Comparison of ENCODE assay signal across 8 cellular contexts in genomic region chr17:79024901-79025737, GRCh38. TPM values are rescaled to one million over a fixed set of nuclear protein-coding genes. Genes with fewer than 3 reads are reported as not detected.
A peak's percentile ranks its signal among the peaks of the same experiment; 100 is the strongest.
DNase-seq lines count a peak whose midpoint lies in the region; ATAC-seq and TF ChIP-seq lines count a peak whose summit lies in the region.

No MANE protein-coding gene starts in this region.

- H3K4me3 ChIP-seq in SK-N-MC (peak overlapping the region; percentile 81), trophoblast cell (ENCODE audit: low read depth, low read length) (no peak overlapping the region)

- H2AK5ac ChIP-seq in trophoblast cell (ENCODE audit: low read length): peak overlapping the region; percentile 17

- H3K9me3 ChIP-seq in SK-N-MC (ENCODE audit: low read depth, low read length): no peaks in the 10 kb centered on the region
- H3K9me3 ChIP-seq in trophoblast cell (ENCODE audit: insufficient read depth, low read depth, low read length): no peaks in the 10 kb centered on the region

- no peak overlapping the region for H3K27ac Mint-ChIP-seq in Calu3 (ENCODE audit: unreplicated experiment)

- peaks cover 13% of the 10 kb centered on the region for H3K27me3 ChIP-seq in trophoblast cell (ENCODE audit: insufficient read depth, low read length)

- no peak overlapping the region for H2BK5ac ChIP-seq in trophoblast cell (ENCODE audit: low read depth, low read length, poor library complexity)

- H3K9ac ChIP-seq in SK-N-MC (ENCODE audit: insufficient read length): no peak overlapping the region
- no peak overlapping the region for H3K9ac ChIP-seq in trophoblast cell (ENCODE audit: low read length)

- TF ChIP-seq CTCF in Calu3 (IDR thresholded peaks at IDR 0.05; ENCODE audit: unreplicated experiment): no peak

- H3K36me3 Mint-ChIP-seq in Calu3 (ENCODE audit: insufficient read depth, unreplicated experiment): peaks cover 25% of the 10 kb centered on the region

- H3K36me3 ChIP-seq in SK-N-MC (ENCODE audit: insufficient read depth, low read length) (no peaks in the 10 kb centered on the region), trophoblast cell (ENCODE audit: control insufficient read depth in 1 of 2, insufficient read depth in 2 of 2, low read length in 2 of 2) (no peaks in the 10 kb centered on the region)

- ATAC-seq in Right ventricle myocardium inferior: peak; percentile 53

- WGBS in trophoblast cell (ENCODE audit: extremely low coverage, insufficient coverage, insufficient read length): no CpG with 5 or more reads among the region's 31 CpGs

- no peak overlapping the region for H3K14ac ChIP-seq in trophoblast cell (ENCODE audit: low read length)

- H2BK120ac ChIP-seq in trophoblast cell (ENCODE audit: insufficient read depth, low read length, poor library complexity): no peak overlapping the region

- peaks cover 10% of the 10 kb centered on the region for H3K27me3 Mint-ChIP-seq in Calu3 (ENCODE audit: unreplicated experiment)

- no peak overlapping the region for H4K91ac ChIP-seq in trophoblast cell (ENCODE audit: low read depth, low read length)

- peak overlapping the region; percentile 9 for H3K18ac ChIP-seq in trophoblast cell (ENCODE audit: low read length)

- H3K4me1 ChIP-seq in trophoblast cell (ENCODE audit: control insufficient read depth in 1 of 2, insufficient read depth in 2 of 2, low read length in 2 of 2): peaks cover 18 to 29% of the 10 kb centered on the region in 2 experiments

- no peak overlapping the region for H4K8ac ChIP-seq in trophoblast cell (ENCODE audit: low read depth, low read length)

- peak overlapping the region; percentile 3 for H2AFZ ChIP-seq in trophoblast cell (ENCODE audit: insufficient read depth, low read length, poor library complexity)

- peaks cover 17% of the 10 kb centered on the region for H3K4me1 Mint-ChIP-seq in Calu3 (ENCODE audit: low read depth, unreplicated experiment)

- no peak overlapping the region for H4K12ac ChIP-seq in trophoblast cell (ENCODE audit: low read depth, low read length)

- BruUV-seq in Calu3 (replicated peaks; lab: Mats Ljungman, UMichigan): no TSS peak

- no peaks in the 10 kb centered on the region for H3K9me3 Mint-ChIP-seq in Calu3 (ENCODE audit: low read depth, unreplicated experiment)

- H3K79me1 ChIP-seq in trophoblast cell (ENCODE audit: low read length): peaks cover 16% of the 10 kb centered on the region

- H3K27ac ChIP-seq in SK-N-MC (no peak overlapping the region), trophoblast cell (ENCODE audit: low read depth, low read length) (no peak overlapping the region)

- DNase-seq in Calu3 (no peak), SK-N-MC (ENCODE audit: low read depth, low spot score) (no peak), Right ventricle myocardium inferior (ENCODE audit: missing footprints) (no peak), trophoblast cell (no peak), putamen (ENCODE audit: low spot score) (no peak), ureter (ENCODE audit: low spot score) (no peak), T1000 (lab: John Stamatoyannopoulos, UW) (no peak), NCI-H526 (lab: John Stamatoyannopoulos, UW) (no peak)

- H3K4ac ChIP-seq in trophoblast cell (ENCODE audit: low read depth, low read length): no peak overlapping the region

- peaks cover 2% of the 10 kb centered on the region for H3K79me2 ChIP-seq in trophoblast cell (ENCODE audit: control insufficient read depth, insufficient read depth, low read length, poor library complexity)

- peak overlapping the region; percentile 77 for H3K4me3 Mint-ChIP-seq in Calu3 (ENCODE audit: low read depth, unreplicated experiment)

- peak overlapping the region; percentile 23 for H2BK12ac ChIP-seq in trophoblast cell (ENCODE audit: low read length)

- intact Hi-C loops in Calu3 (cut with micrococcal nuclease; ENCODE audit: unreplicated experiment): no loop called here
- intact Hi-C loops in Right ventricle myocardium inferior (cut with DNase I): loop anchor here (5.0 kb wide), 1 partner anchor 367 kb away; no protein-coding TSS in a partner anchor

- H3K4me2 ChIP-seq in trophoblast cell (ENCODE audit: low read length): peak overlapping the region; percentile 66

- CTCF ChIA-PET in Calu3 (lab: Charles Lee): interaction anchor here (2.0 to 2.2 kb wide), 2 partner anchors 11 to 21 kb away, joined by 6 to 19 read pairs; no protein-coding TSS in a partner anchor

- no peak overlapping the region for H3K23ac ChIP-seq in trophoblast cell (ENCODE audit: low read length)

RNA-seq across cellular contexts. Expression of gene C1QTNF1, which starts 1.1 kb away (rescaled TPM):
- total RNA-seq in Calu3 (2022) (3.1 and 3.3 TPM in 2 replicates), Right ventricle myocardium inferior (240 TPM), ureter (108 TPM)
- polyA plus RNA-seq in trophoblast cell (2013): 11.5 and 12.7 TPM in 2 replicates

RNA-seq across cellular contexts. Expression of gene CANT1, which starts 15.6 kb away (rescaled TPM):
- 95.7 and 115 TPM in 2 replicates for total RNA-seq in Calu3 (2022)
- total RNA-seq in Right ventricle myocardium inferior: 31.1 TPM
- polyA plus RNA-seq in trophoblast cell (2013): 60.8 and 62.9 TPM in 2 replicates
- total RNA-seq in ureter: 53.7 TPM

RNA-seq across cellular contexts. Expression of gene LGALS3BP, which starts 45.4 kb away (rescaled TPM):
- total RNA-seq in Calu3 (2022): 747 and 1,100 TPM in 2 replicates
- total RNA-seq in Right ventricle myocardium inferior: 611 TPM
- 9.1 and 9.3 TPM in 2 replicates for polyA plus RNA-seq in trophoblast cell (2013)
- 393 TPM for total RNA-seq in ureter

RNA-seq across cellular contexts. Expression of gene ENGASE, which starts 49.5 kb away (rescaled TPM):
- total RNA-seq in Calu3 (2022) (57.1 and 58.0 TPM in 2 replicates), Right ventricle myocardium inferior (29.8 TPM), ureter (119 TPM)
- 18.7 and 18.8 TPM in 2 replicates for polyA plus RNA-seq in trophoblast cell (2013)

Comparison
In these comparisons a context has a peak if more than half of its experiments do, and no peak if none do; other contexts are left out.
1. RNA of gene C1QTNF1, which starts 1.1 kb away (total RNA-seq): 240 TPM in Right ventricle myocardium inferior (single experiment) and 108 TPM in ureter (single experiment); 3.1 to 3.3 TPM in Calu3; every median in the first group is over 10 times any median in the second.